Comparison of ENCODE assay signal across 21 cellular contexts in the genomic region with DNA sequence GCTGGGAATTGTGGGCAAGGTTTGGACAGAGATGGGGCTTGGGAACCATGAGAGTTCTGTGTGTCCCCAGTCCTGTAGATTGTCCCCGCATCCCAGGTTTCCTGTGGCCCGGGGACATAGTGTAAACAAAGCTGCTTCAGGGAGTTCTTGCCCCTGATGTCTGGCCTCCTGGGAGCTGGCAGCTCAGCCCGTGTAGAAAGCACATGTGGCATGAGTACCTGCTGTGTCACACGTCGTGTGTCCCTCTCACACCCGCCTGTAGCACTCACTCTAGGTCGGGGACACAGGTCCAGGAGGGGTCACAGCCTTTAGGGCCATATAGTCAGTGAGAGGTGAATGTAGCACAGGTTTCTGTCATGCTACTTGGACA. TPM values are rescaled to one million over a fixed set of nuclear protein-coding genes. Genes with fewer than 3 reads are reported as not detected.
DNase-seq lines count a peak whose midpoint lies in the region; ATAC-seq and TF ChIP-seq lines count a peak whose summit lies in the region.
"Had no signal": no experiment of that assay in that cellular context is flagged by ENCODE, and none has a peak within 500 bp of the region (broad histone marks: within the 10 kb centered on the region; RNA-seq: fewer than 3 reads in every experiment).

No MANE protein-coding gene starts in this region.

- H3K4me3 ChIP-seq in lower lobe of right lung (no peak overlapping the region), transverse colon (no peak overlapping the region)
- H3K4me3 ChIP-seq: K562, sigmoid colon had no signal

- intact Hi-C loops in lower lobe of right lung (cut with DNase I) = no loop called here
- intact Hi-C loops in transverse colon (cut with DNase I; ENCODE audit: low total_unique reads) = no loop called here

- H3K36me3 ChIP-seq in lower lobe of right lung (no peaks in the 10 kb centered on the region), transverse colon (no peaks in the 10 kb centered on the region)
- H3K36me3 ChIP-seq: sigmoid colon had no signal

- TF ChIP-seq CTCF in lower lobe of right lung (IDR thresholded peaks at IDR 0.05) = no peak
- no peak for TF ChIP-seq CTCF in transverse colon (IDR thresholded peaks at IDR 0.05)

- no peak for TF ChIP-seq EP300 in transverse colon (IDR thresholded peaks at IDR 0.05; ENCODE audit: low read depth)

- TF ChIP-seq POLR2A in transverse colon (IDR thresholded peaks at IDR 0.05) = no peak

- DNase-seq in NCI-H510A treated with DMSO at 0.1 percent for 48 hours (lab: John Stamatoyannopoulos, UW) = peak; percentile 33
- DNase-seq in NCI-H510A (lab: John Stamatoyannopoulos, UW) = no peak
- DNase-seq in NCI-H69 (lab: John Stamatoyannopoulos, UW) = peak; percentile 55
- DNase-seq in lower lobe of right lung = no peak
- no peak for DNase-seq in transverse colon
- DNase-seq in SHP77 (lab: John Stamatoyannopoulos, UW) = no peak
- DNase-seq in NCI-H82 treated with DMSO at 0.1 percent for 48 hours (lab: John Stamatoyannopoulos, UW; ENCODE audit: unreplicated experiment) = no peak
- DNase-seq: ACHN; activated CD4-positive, alpha-beta T cell treated with anti-CD3 and anti-CD28 coated beads, Interleukin-2, amount 50 U/mL, for 4 hours; activated naive CD4-positive, alpha-beta T cell; CD4-positive, alpha-beta memory T cell; effector CD8-positive, alpha-beta T cell; HFFc6; SIG-M5; sigmoid colon; stimulated activated naive CD4-positive, alpha-beta T cell treated with Interleukin-2 at 50 U/mL for 16 hours; T-cell had no signal

- H3K27me3 ChIP-seq in lower lobe of right lung (ENCODE audit: low read depth) (no peaks in the 10 kb centered on the region), transverse colon (no peaks in the 10 kb centered on the region)
- H3K27me3 ChIP-seq: sigmoid colon had no signal

- ATAC-seq in lower lobe of right lung (peak in 1 of 2 donors; percentile 1), GM18907 (IDR thresholded peaks at IDR 0.05; ENCODE audit: unreplicated experiment) (no peak)
- ATAC-seq: left lobe of liver, T-cell had no signal

- H3K9me3 ChIP-seq in lower lobe of right lung = no peaks in the 10 kb centered on the region
- no peaks in the 10 kb centered on the region for H3K9me3 ChIP-seq in transverse colon
- H3K9me3 ChIP-seq: sigmoid colon had no signal

- WGBS in transverse colon (ENCODE audit: low coverage in 1 of 2), 2 donors = 35% methylated on average over 7 of the region's 7 CpGs; no CpG with 5 or more reads in 1 of the 2 donors

- H3K27ac ChIP-seq in lower lobe of right lung (peak overlapping the region; percentile 26), transverse colon (peak overlapping the region; percentile 52 to 87 (median 66))
- H3K27ac ChIP-seq: sigmoid colon had no signal

- peaks cover 38% of the 10 kb centered on the region for H3K4me1 ChIP-seq in lower lobe of right lung
- H3K4me1 ChIP-seq in transverse colon = peaks cover 33 to 56% (median 53%) of the 10 kb centered on the region in 4 donors

- in situ Hi-C loops in transverse colon (cut with MboI; ENCODE audit: low pct_ligation_motif_present in 1 of 4, low pct_unique_long_range_greater_than_20kb in 1 of 4, low sequenced_read_pairs in 3 of 4) = no loop called here

RNA-seq across cellular contexts. Expression of a gene that starts 50.0 kb away (rescaled TPM):
- 2.3 TPM for total RNA-seq in lower lobe of right lung
- total RNA-seq in transverse colon = under 1 TPM in 2 of 4 donors, not detected in 2; 0.32 to 0.55 TPM
- total RNA-seq: CD4-positive, alpha-beta memory T cell; left lobe of liver; mononuclear cell; T-cell had no signal

RNA-seq across cellular contexts. Expression of a gene that starts 57.6 kb away (rescaled TPM):
- total RNA-seq in lower lobe of right lung = 16.2 TPM
- total RNA-seq in transverse colon = 10 to 100 TPM in 1 of 4 donors, 1 to 10 TPM in 3; 6.2 to 17.6 (median 7.7) TPM

Comparison
In these comparisons a context has a peak if more than half of its experiments do, and no peak if none do; other contexts are left out.
1. DNase-seq: peak in NCI-H510A treated with DMSO at 0.1 percent for 48 hours (single experiment) and NCI-H69 (single experiment); none in NCI-H510A (single experiment), lower lobe of right lung (single experiment), transverse colon (single experiment), SHP77 (0 of 2) and NCI-H82 treated with DMSO at 0.1 percent for 48 hours (single experiment).